Comparison of ENCODE assay signal across 1 cellular context in genomic region chrX:6729581-6729980, GRCh38.
TF ChIP-seq lines count a peak whose summit lies in the region.

No MANE protein-coding gene starts in this region.

TF ChIP-seq in GM23338, 12 proteins besides CTCF, POLR2A, EP300 and RAD21 (continued from another document):
- no peak for TF ChIP-seq ZNF462 (CRISPR knock-in tag; IDR thresholded peaks at IDR 0.05)
- TF ChIP-seq POLR2AphosphoS5 (IDR thresholded peaks at IDR 0.05; ENCODE audit: low read depth): no peak
- no peak for TF ChIP-seq EZH2phosphoT487 (IDR thresholded peaks at IDR 0.05; ENCODE audit: unreplicated experiment)
- no peak for TF ChIP-seq STAT1 (IDR thresholded peaks at IDR 0.05; ENCODE audit: unreplicated experiment)
- TF ChIP-seq JUNB (IDR thresholded peaks at IDR 0.05; ENCODE audit: unreplicated experiment): no peak
- no peak for TF ChIP-seq CREB1 (CRISPR knock-in tag; IDR thresholded peaks at IDR 0.05; ENCODE audit: low read depth)
- no peak for TF ChIP-seq EZH2 (IDR thresholded peaks at IDR 0.05; ENCODE audit: low read depth, unreplicated experiment)
- TF ChIP-seq REST (IDR thresholded peaks at IDR 0.05; ENCODE audit: unreplicated experiment): no peak
- TF ChIP-seq ZNF114 (CRISPR knock-in tag; IDR thresholded peaks at IDR 0.05): no peak
- no peak for TF ChIP-seq NANOG (IDR thresholded peaks at IDR 0.05; ENCODE audit: borderline replicate concordance)
- no peak for TF ChIP-seq ZNF331 (CRISPR knock-in tag; IDR thresholded peaks at IDR 0.05; ENCODE audit: low read depth)
